9 cellular contexts compared by ENCODE assay signal in genomic region chr7:44101966-44102845, GRCh38. TPM values are rescaled to one million over a fixed set of nuclear protein-coding genes. Genes with fewer than 3 reads are reported as not detected.
DNase-seq lines count a peak whose midpoint lies in the region; TF ChIP-seq lines count a peak whose summit lies in the region.
"Had no signal": no experiment of that assay in that cellular context is flagged by ENCODE, and none has a peak within 500 bp of the region (broad histone marks: within the 10 kb centered on the region; RNA-seq: fewer than 3 reads in every experiment).

No MANE protein-coding gene starts in this region.

- H3K27ac Mint-ChIP-seq in activated CD4-positive, alpha-beta memory T cell treated with anti-CD3 and anti-CD28 coated beads for 36 hours = no peak overlapping the region

- TF ChIP-seq CTCF in BJ (IDR thresholded peaks at IDR 0.05; ENCODE audit: insufficient read depth, low read depth, low read length) (no peak), SK-N-SH (IDR thresholded peaks at IDR 0.05) (no peak), fibroblast of mammary gland (conservative IDR thresholded peaks at IDR 0.05; ENCODE audit: control insufficient read depth, insufficient read depth, low read depth, low read length) (no peak), ovary (IDR thresholded peaks at IDR 0.05) (no peak)

- no peak overlapping the region for H3K4ac ChIP-seq in mesendoderm (ENCODE audit: low read depth, low read length)

- H3K9me3 ChIP-seq in SK-N-SH (no peaks in the 10 kb centered on the region), ovary (no peaks in the 10 kb centered on the region), SJCRH30 (replicated peaks) (no peaks in the 10 kb centered on the region)

- peak overlapping the region; percentile 40; the same call in 1 of the 2 replicates for H3K4me2 ChIP-seq in SK-N-SH
- H3K4me2 ChIP-seq in mesendoderm (ENCODE audit: low read length) = no peak overlapping the region

- no peaks in the 10 kb centered on the region for H3K9me2 ChIP-seq in SK-N-SH

- H3K56ac ChIP-seq in mesendoderm (ENCODE audit: low read length) = no peak overlapping the region

- no peak overlapping the region for H3K18ac ChIP-seq in mesendoderm (ENCODE audit: low read length)

- peak overlapping the region in 1 of 2 experiments; percentile 93; a peak in 2 of 4 replicates for H3K27ac ChIP-seq in SK-N-SH (ENCODE audit: low read depth in 2 of 2, low read length in 1 of 2)
- H3K27ac ChIP-seq in ovary = peak overlapping the region; percentile 77 to 89
- H3K27ac ChIP-seq in SJCRH30 = no peak overlapping the region
- no peak overlapping the region for H3K27ac ChIP-seq in mesendoderm (ENCODE audit: low read depth, low read length)

- CTCF ChIA-PET in BJ (lab: Yijun Ruan, JAX) = interaction anchor here (0.8 to 2.1 kb wide), 7 partner anchors 12 to 99 kb away, joined by 3 to 6 read pairs (median 3); partner anchors contain the start of gene YKT6
- CTCF ChIA-PET in SK-N-SH (lab: Yijun Ruan, JAX) = interaction anchor here (0.6 to 1.4 kb wide), 9 partner anchors 9 to 388 kb away, joined by 3 read pairs; partner anchors contain the start of genes NUDCD3 and POLD2
- CTCF ChIA-PET in activated CD4-positive, alpha-beta memory T cell treated with anti-CD3 and anti-CD28 coated beads for 36 hours (lab: Charles Lee) = no interaction called here

- H3K79me1 ChIP-seq in mesendoderm (ENCODE audit: low read length) = no peaks in the 10 kb centered on the region

- no peak overlapping the region for H3K4me3 Mint-ChIP-seq in activated CD4-positive, alpha-beta memory T cell treated with anti-CD3 and anti-CD28 coated beads for 36 hours

- H3K9me3 Mint-ChIP-seq in activated CD4-positive, alpha-beta memory T cell treated with anti-CD3 and anti-CD28 coated beads for 36 hours = no peaks in the 10 kb centered on the region

- H3K36me3 Mint-ChIP-seq in activated CD4-positive, alpha-beta memory T cell treated with anti-CD3 and anti-CD28 coated beads for 36 hours = no peaks in the 10 kb centered on the region

- TF ChIP-seq EP300 in SK-N-SH (IDR thresholded peaks at IDR 0.05; ENCODE audit: borderline replicate concordance in 1 of 2, low read depth in 1 of 2, low read length in 1 of 2) (0 out of 4 replicates have a peak, but pooled peaks of 1 of the 2 experiments have one; percentile 29), ovary (IDR thresholded peaks at IDR 0.05) (peak; percentile 48)

- no peak for TF ChIP-seq RAD21 in SK-N-SH (IDR thresholded peaks at IDR 0.05; ENCODE audit: low read length)

- H3K79me2 ChIP-seq in SK-N-SH (ENCODE audit: insufficient read depth) = peaks cover 30% of the 10 kb centered on the region
- H3K79me2 ChIP-seq in mesendoderm (ENCODE audit: control insufficient read depth, insufficient read depth, low read length) = no peaks in the 10 kb centered on the region

- H3K27me3 ChIP-seq in BJ (ENCODE audit: control insufficient read depth, insufficient read depth, low read length) = no peaks in the 10 kb centered on the region
- no peaks in the 10 kb centered on the region for H3K27me3 ChIP-seq in SK-N-SH (ENCODE audit: insufficient read depth)
- no peaks in the 10 kb centered on the region for H3K27me3 ChIP-seq in ovary
- H3K27me3 ChIP-seq in SJCRH30 = no peaks in the 10 kb centered on the region
- H3K27me3 ChIP-seq in mesendoderm (ENCODE audit: insufficient read depth, low read length, poor library complexity) = no peaks in the 10 kb centered on the region

- H3K9ac ChIP-seq in SK-N-SH (peak overlapping the region; percentile 25; the same call in 1 of the 2 replicates), mesendoderm (ENCODE audit: low read length) (no peak overlapping the region)

- H2BK120ac ChIP-seq in mesendoderm (ENCODE audit: low read depth, low read length) = no peak overlapping the region

- peaks cover 13% of the 10 kb centered on the region for H3K4me1 Mint-ChIP-seq in activated CD4-positive, alpha-beta memory T cell treated with anti-CD3 and anti-CD28 coated beads for 36 hours (ENCODE audit: low read depth)

- no peak overlapping the region for H2AFZ ChIP-seq in SK-N-SH (ENCODE audit: low read depth)

- no peak overlapping the region for H2AK5ac ChIP-seq in mesendoderm (ENCODE audit: low read length)

- no peak for TF ChIP-seq POLR2A in ovary (IDR thresholded peaks at IDR 0.05)

- H4K20me1 ChIP-seq in SK-N-SH (ENCODE audit: insufficient read depth) = no peaks in the 10 kb centered on the region

- no peak overlapping the region for H2BK15ac ChIP-seq in mesendoderm (replicated peaks; ENCODE audit: low read depth)

- peaks cover 14% of the 10 kb centered on the region for H3K27me3 Mint-ChIP-seq in activated CD4-positive, alpha-beta memory T cell treated with anti-CD3 and anti-CD28 coated beads for 36 hours

- peaks cover 42% of the 10 kb centered on the region for H3F3A ChIP-seq in SK-N-SH (replicated peaks; ENCODE audit: insufficient read depth)

- no peak overlapping the region for H2BK5ac ChIP-seq in mesendoderm (ENCODE audit: low read length)

- peak; percentile 83 for DNase-seq in BJ (ENCODE audit: low read depth)
- DNase-seq in SK-N-SH = no peak
- DNase-seq in fibroblast of mammary gland (ENCODE audit: low read depth) = peak; percentile 95
- no peak for DNase-seq in ovary
- DNase-seq in activated CD4-positive, alpha-beta memory T cell treated with anti-CD3 and anti-CD28 coated beads for 36 hours = no peak
- no peak for DNase-seq in LoVo (ENCODE audit: low spot score)
- no peak for DNase-seq in SJCRH30
- DNase-seq in mesendoderm = no peak

- no peak overlapping the region for H3K4me3 ChIP-seq in BJ (ENCODE audit: low read depth, low read length)
- no peak overlapping the region for H3K4me3 ChIP-seq in SK-N-SH (ENCODE audit: low read depth in 2 of 2, low read length in 1 of 2)
- H3K4me3 ChIP-seq in fibroblast of mammary gland (ENCODE audit: control insufficient read depth, low read depth, low read length) = no peak overlapping the region
- no peak overlapping the region for H3K4me3 ChIP-seq in ovary
- no peak overlapping the region for H3K4me3 ChIP-seq in SJCRH30
- no peak overlapping the region for H3K4me3 ChIP-seq in mesendoderm (ENCODE audit: low read length)

- H3K4me1 ChIP-seq in SK-N-SH (ENCODE audit: control insufficient read depth in 1 of 2, insufficient read depth in 2 of 2, low read depth in 1 of 2, low read length in 1 of 2) (peaks cover 27 to 42% of the 10 kb centered on the region in 2 experiments; a peak in 2 of 4 replicates), ovary (ENCODE audit: insufficient read depth) (peaks cover 17% of the 10 kb centered on the region), SJCRH30 (peaks cover 35% of the 10 kb centered on the region), mesendoderm (ENCODE audit: control insufficient read depth, low read depth, low read length) (no peaks in the 10 kb centered on the region)

- intact Hi-C loops in ovary (cut with DNase I) = no loop called here
- intact Hi-C loops in activated CD4-positive, alpha-beta memory T cell treated with anti-CD3 and anti-CD28 coated beads for 36 hours (cut with micrococcal nuclease) = no loop called here

- H3K36me3 ChIP-seq in BJ (ENCODE audit: control insufficient read depth, insufficient read depth, low read length) (peaks cover 6% of the 10 kb centered on the region), SK-N-SH (replicated peaks in 1 of 2; ENCODE audit: control insufficient read depth in 1 of 2, insufficient read depth in 2 of 2, low read length in 1 of 2) (peaks cover 3 to 9% of the 10 kb centered on the region in 2 experiments), ovary (no peaks in the 10 kb centered on the region), SJCRH30 (no peaks in the 10 kb centered on the region), mesendoderm (ENCODE audit: control insufficient read depth, insufficient read depth, low read length) (no peaks in the 10 kb centered on the region)

- 85% methylated on average over 14 of the region's 14 CpGs for WGBS in SK-N-SH (ENCODE audit: low lambda C conversion rate)
- WGBS in ovary, 3 donors = 82 to 87% (median 86%) methylated on average over 14 of the region's 14 CpGs
- WGBS in mesendoderm (ENCODE audit: extremely low coverage, insufficient coverage, low lambda C conversion rate) = no CpG with 5 or more reads among the region's 14 CpGs

- no peak overlapping the region for H4K8ac ChIP-seq in mesendoderm (ENCODE audit: low read depth, low read length)

- no peak overlapping the region for H3K23ac ChIP-seq in mesendoderm (ENCODE audit: low read length)

- POLR2A ChIA-PET in BJ (lab: Charles Lee) = interaction anchor here (0.9 kb wide), 1 partner anchor 13 kb away, joined by 10 read pairs; no protein-coding TSS in a partner anchor
- POLR2A ChIA-PET in SK-N-SH (lab: Yijun Ruan, JAX) = interaction anchor here (1.6 kb wide), 1 partner anchor 13 kb away, joined by 4 read pairs; no protein-coding TSS in a partner anchor
- POLR2A ChIA-PET in activated CD4-positive, alpha-beta memory T cell treated with anti-CD3 and anti-CD28 coated beads for 36 hours (lab: Charles Lee) = interaction anchor here (0.6 kb wide), 1 partner anchor 21 kb away, joined by 3 read pairs; no protein-coding TSS in a partner anchor

- H4K5ac ChIP-seq in mesendoderm (ENCODE audit: low read length) = no peak overlapping the region

RNA-seq across cellular contexts. Expression of gene AEBP1, which starts 1.9 kb away (rescaled TPM):
- polyA plus RNA-seq in BJ (2011; rRNA removed) (45.7 and 117 TPM in 2 replicates), SK-N-SH (2012; rRNA removed) (40.3 and 105 TPM in 2 replicates), ovary (100 to 1,000 TPM; 240 to 283 TPM)
- polyA minus RNA-seq in BJ (2011; rRNA and poly(A)+ RNA removed) = 98.1 and 175 TPM in 2 replicates
- polyA plus RNA-seq in SK-N-SH (2012; cell fraction: cytosol; rRNA removed) = 36.3 and 54.8 TPM in 2 replicates
- 278 and 326 TPM in 2 replicates for polyA plus RNA-seq in SK-N-SH (2012; cell fraction: nucleus; rRNA removed)
- total RNA-seq in ovary = 100 to 1,000 TPM; 137 to 563 (median 327) TPM
- total RNA-seq in activated CD4-positive, alpha-beta memory T cell treated with anti-CD3 and anti-CD28 coated beads for 36 hours = 1 to 10 TPM; 5.5 to 6.6 TPM
- total RNA-seq in SJCRH30 (2014; rRNA removed; shearing (Covaris generic)) = 13.4 and 17.8 TPM in 2 replicates
- polyA plus RNA-seq in mesendoderm (2013, experiment 1 of 2) = 19.7 TPM
- polyA plus RNA-seq in mesendoderm (2013, experiment 2 of 2) = 20.4 TPM

RNA-seq across cellular contexts. Expression of gene POLM, which starts 19.9 kb away (rescaled TPM):
- polyA plus RNA-seq in BJ (2011; rRNA removed) (6.0 and 10.8 TPM in 2 replicates), SK-N-SH (2012; rRNA removed) (17.4 and 23.1 TPM in 2 replicates), ovary (10 to 100 TPM in 1 of 2 donors, 1 to 10 TPM in 1; 5.1 to 24.7 TPM)
- 7.6 and 7.8 TPM in 2 replicates for polyA minus RNA-seq in BJ (2011; rRNA and poly(A)+ RNA removed)
- polyA plus RNA-seq in SK-N-SH (2012; cell fraction: cytosol; rRNA removed) = 4.2 and 7.5 TPM in 2 replicates
- polyA plus RNA-seq in SK-N-SH (2012; cell fraction: nucleus; rRNA removed) = 117 and 123 TPM in 2 replicates
- 10 to 100 TPM; 20.9 to 37.3 (median 30.2) TPM for total RNA-seq in ovary
- total RNA-seq in activated CD4-positive, alpha-beta memory T cell treated with anti-CD3 and anti-CD28 coated beads for 36 hours = 10 to 100 TPM; 32.5 to 32.7 TPM
- 7.6 and 7.9 TPM in 2 replicates for total RNA-seq in SJCRH30 (2014; rRNA removed; shearing (Covaris generic))
- 5.5 TPM for polyA plus RNA-seq in mesendoderm (2013, experiment 1 of 2)
- polyA plus RNA-seq in mesendoderm (2013, experiment 2 of 2) = 5.6 TPM

RNA-seq across cellular contexts. Expression of gene POLD2, which starts 21.1 kb away (rescaled TPM):
- polyA plus RNA-seq in BJ (2011; rRNA removed) (54.8 and 87.2 TPM in 2 replicates), SK-N-SH (2012; rRNA removed) (163 and 194 TPM in 2 replicates), ovary (10 to 100 TPM; 35.3 to 63.5 TPM)
- 26.8 and 29.2 TPM in 2 replicates for polyA minus RNA-seq in BJ (2011; rRNA and poly(A)+ RNA removed)
- polyA plus RNA-seq in SK-N-SH (2012; cell fraction: cytosol; rRNA removed) = 97.4 and 129 TPM in 2 replicates
- 209 and 258 TPM in 2 replicates for polyA plus RNA-seq in SK-N-SH (2012; cell fraction: nucleus; rRNA removed)
- 100 to 1,000 TPM in 2 of 7 donors, 10 to 100 TPM in 5; 42.4 to 118 (median 76.9) TPM for total RNA-seq in ovary
- 100 to 1,000 TPM; 189 to 212 TPM for total RNA-seq in activated CD4-positive, alpha-beta memory T cell treated with anti-CD3 and anti-CD28 coated beads for 36 hours
- 149 and 162 TPM in 2 replicates for total RNA-seq in SJCRH30 (2014; rRNA removed; shearing (Covaris generic))
- 123 TPM for polyA plus RNA-seq in mesendoderm (2013, experiment 1 of 2)
- polyA plus RNA-seq in mesendoderm (2013, experiment 2 of 2) = 124 TPM

RNA-seq across cellular contexts. Expression of gene PGAM2, which starts 36.8 kb away (rescaled TPM):
- polyA plus RNA-seq in BJ (2011; rRNA removed) = 0.16 TPM in 1 of 2 replicates, not detected in the other
- 0.57 TPM in 1 of 2 replicates, not detected in the other for polyA minus RNA-seq in BJ (2011; rRNA and poly(A)+ RNA removed)
- 0.79 and 1.5 TPM in 2 replicates for polyA plus RNA-seq in SK-N-SH (2012; rRNA removed)
- polyA plus RNA-seq in SK-N-SH (2012; cell fraction: cytosol; rRNA removed) = 0.96 and 1.0 TPM in 2 replicates
- 1.6 and 2.5 TPM in 2 replicates for polyA plus RNA-seq in SK-N-SH (2012; cell fraction: nucleus; rRNA removed)
- 1 to 10 TPM in 4 of 7 donors, under 1 TPM in 1, not detected in 2; 0.72 to 3.2 (median 1.9) TPM for total RNA-seq in ovary
- polyA plus RNA-seq in ovary = 1 to 10 TPM in 1 of 2 donors, under 1 TPM in 1; 0.40 to 1.7 TPM
- total RNA-seq in activated CD4-positive, alpha-beta memory T cell treated with anti-CD3 and anti-CD28 coated beads for 36 hours = under 1 TPM; 0.26 to 0.27 TPM
- not detected in 2 replicates for total RNA-seq in SJCRH30 (2014; rRNA removed; shearing (Covaris generic))
- polyA plus RNA-seq in mesendoderm (2013, experiment 1 of 2) = 1.1 TPM
- 0.95 TPM for polyA plus RNA-seq in mesendoderm (2013, experiment 2 of 2)
- total RNA-seq: glomerular endothelial cell had no signal

RNA-seq across cellular contexts. Expression of gene MYL7, which starts 38.9 kb away (rescaled TPM):
- polyA plus RNA-seq in BJ (2011; rRNA removed) (0.26 and 0.29 TPM in 2 replicates), SK-N-SH (2012; rRNA removed) (0.47 TPM in 1 of 2 replicates, not detected in the other), ovary (1 to 10 TPM in 1 of 2 donors, under 1 TPM in 1; 0.35 to 1.5 TPM)
- not detected in 2 replicates for polyA minus RNA-seq in BJ (2011; rRNA and poly(A)+ RNA removed)
- 0.08 and 0.22 TPM in 2 replicates for polyA plus RNA-seq in SK-N-SH (2012; cell fraction: cytosol; rRNA removed)
- 0.61 and 1.9 TPM in 2 replicates for polyA plus RNA-seq in SK-N-SH (2012; cell fraction: nucleus; rRNA removed)
- 1 to 10 TPM in 3 of 7 donors, under 1 TPM in 1, not detected in 3; 0.46 to 2.0 (median 1.6) TPM for total RNA-seq in ovary
- not detected for total RNA-seq in activated CD4-positive, alpha-beta memory T cell treated with anti-CD3 and anti-CD28 coated beads for 36 hours
- total RNA-seq in SJCRH30 (2014; rRNA removed; shearing (Covaris generic)) = not detected in 2 replicates
- polyA plus RNA-seq in mesendoderm (2013, experiment 1 of 2) = 75.9 TPM
- 75.4 TPM for polyA plus RNA-seq in mesendoderm (2013, experiment 2 of 2)
- total RNA-seq: glomerular endothelial cell had no signal

Comparison
In these comparisons a context has a peak if more than half of its experiments do, and no peak if none do; other contexts are left out.
1. DNase-seq: peak in BJ (single experiment) and fibroblast of mammary gland (single experiment); none in SK-N-SH (single experiment), ovary (0 of 5), activated CD4-positive, alpha-beta memory T cell treated with anti-CD3 and anti-CD28 coated beads for 36 hours (single experiment), LoVo (single experiment), SJCRH30 (0 of 2) and mesendoderm (single experiment).
2. H3K27ac ChIP-seq: peak in ovary (2 of 2); none in SJCRH30 (single experiment) and mesendoderm (single experiment).